Comparison of ENCODE assay signal across 11 cellular contexts in genomic region chr4:165175879-165176278, GRCh38.
"Had no signal": no experiment of that assay in that cellular context is flagged by ENCODE, and none has a peak within 500 bp of the region (broad histone marks: within the 10 kb centered on the region; RNA-seq: fewer than 3 reads in every experiment).

No MANE protein-coding gene starts in this region.

- DNase-seq: activated CD4-positive, alpha-beta T cell treated with anti-CD3 and anti-CD28 coated beads for 4 hours; activated CD8-positive, alpha-beta memory T cell treated with anti-CD3 and anti-CD28 coated beads, Interleukin-2, amount 50 U/mL, for 4 hours; activated CD8-positive, alpha-beta T cell treated with anti-CD3 and anti-CD28 coated beads for 36 hours; activated naive CD4-positive, alpha-beta T cell treated with anti-CD3 and anti-CD28 coated beads, Interleukin-2, amount 10 ng/mL, durations not matched to agents 7 days and 5 days; esophagus squamous epithelium; heart right ventricle; stimulated activated CD4-positive, alpha-beta T cell treated with anti-CD3 and anti-CD28 coated beads, Interleukin-4, amount 100 ng/mL, for 4 hours; stimulated activated naive CD8-positive, alpha-beta T cell treated with anti-CD3 and anti-CD28 coated beads, Interleukin-15, amount 100 ng/mL, for 72 hours; T-helper 1 cell; testis; uterus had no signal

- ATAC-seq: activated CD8-positive, alpha-beta T cell treated with anti-CD3 and anti-CD28 coated beads for 36 hours; heart right ventricle; stimulated activated naive CD8-positive, alpha-beta T cell treated with anti-CD3 and anti-CD28 coated beads, Interleukin-15, amount 100 ng/mL, for 72 hours had no signal

- H3K4me3 ChIP-seq: esophagus squamous epithelium, heart right ventricle, testis, uterus had no signal
